In the genomic region with DNA sequence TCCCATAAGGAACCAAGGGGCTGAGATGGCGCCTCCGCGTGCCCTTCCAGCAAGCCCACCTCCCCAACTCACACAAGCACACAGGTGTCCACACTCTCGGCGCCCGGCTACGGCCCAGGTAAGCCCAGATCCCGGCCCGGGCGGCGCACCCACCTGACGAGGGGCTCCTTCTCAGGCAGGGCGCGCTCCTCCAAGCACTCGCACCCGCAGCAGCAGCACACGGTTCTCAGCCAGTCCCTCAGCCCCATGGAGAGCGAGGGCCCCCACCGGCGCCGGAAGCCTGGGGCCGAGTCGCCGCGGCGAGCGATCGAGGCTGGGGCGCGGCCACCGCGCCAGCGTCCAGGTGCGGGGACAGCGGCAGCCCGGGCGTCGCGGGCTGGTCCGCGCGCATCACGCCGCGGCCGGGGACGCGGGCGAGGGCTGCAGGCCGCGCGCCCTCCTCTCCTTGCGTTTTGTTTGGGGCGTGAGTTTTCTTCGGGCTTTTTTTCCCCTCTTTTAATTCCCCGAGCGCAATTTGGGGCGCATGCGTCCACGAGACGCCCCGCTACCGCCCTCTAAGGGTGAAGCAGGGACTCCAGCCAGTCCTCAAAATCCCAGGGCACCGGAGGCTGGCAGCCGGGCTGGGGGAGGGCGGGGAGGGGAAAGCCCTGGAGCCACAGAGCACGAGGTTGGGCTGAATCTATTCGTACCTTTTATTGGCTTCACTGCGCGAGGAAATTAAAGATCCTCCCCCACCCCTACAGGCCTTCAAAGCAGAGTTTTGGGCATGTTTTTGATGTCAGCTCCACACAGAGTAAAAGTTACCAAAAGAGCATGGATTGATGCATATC, we compare ENCODE assay signal across 1 cellular context.
TF ChIP-seq lines count a peak whose summit lies in the region.

A gene with protein sequence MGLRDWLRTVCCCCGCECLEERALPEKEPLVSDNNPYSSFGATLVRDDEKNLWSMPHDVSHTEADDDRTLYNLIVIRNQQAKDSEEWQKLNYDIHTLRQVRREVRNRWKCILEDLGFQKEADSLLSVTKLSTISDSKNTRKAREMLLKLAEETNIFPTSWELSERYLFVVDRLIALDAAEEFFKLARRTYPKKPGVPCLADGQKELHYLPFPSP (minus strand): TSS at position 472 of the 830 bp plus-strand sequence. CDS start 224 bp downstream, at position 248.

TF ChIP-seq in IMR-90, 13 proteins besides CTCF, POLR2A, EP300 and RAD21:
- TF ChIP-seq BHLHE40 (IDR thresholded peaks at IDR 0.05; ENCODE audit: low read depth, low read length), result no peak
